8 cellular contexts compared by ENCODE assay signal in genomic region chr16:65745-66144, GRCh38. TPM values are rescaled to one million over a fixed set of nuclear protein-coding genes. Genes with fewer than 3 reads are reported as not detected.
DNase-seq lines count a peak whose midpoint lies in the region; ATAC-seq and TF ChIP-seq lines count a peak whose summit lies in the region.

No MANE protein-coding gene starts in this region.

- H3K4me1 Mint-ChIP-seq in activated naive CD4-positive, alpha-beta T cell treated with anti-CD3 and anti-CD28 coated beads for 36 hours (ENCODE audit: low read depth): peaks cover 4% of the 10 kb centered on the region
- H3K4me1 Mint-ChIP-seq in glutamatergic neuron (ENCODE audit: low read depth, unreplicated experiment): peaks cover 11% of the 10 kb centered on the region

- DNase-seq in NB4 (ENCODE audit: low read depth) (peak; percentile 75), SKM-1 treated with dmso at 0.1 percent for 144 hours (lab: John Stamatoyannopoulos, UW; ENCODE audit: unreplicated experiment) (peak; percentile 81), glutamatergic neuron (peak; percentile 94), posterior cingulate gyrus (peak; percentile 76 to 98 (median 88)), ureter (ENCODE audit: low spot score) (peak; percentile 86)
- DNase-seq in activated naive CD4-positive, alpha-beta T cell treated with anti-CD3 and anti-CD28 coated beads for 36 hours: peak; percentile 93

- TF ChIP-seq CTCF in GM12873 (IDR thresholded peaks at IDR 0.05; ENCODE audit: insufficient read depth, low read depth, low read length, missing control alignments): peak; percentile 99
- TF ChIP-seq CTCF in NB4 (IDR thresholded peaks at IDR 0.05; ENCODE audit: low read depth, low read length): peak; percentile 87
- TF ChIP-seq CTCF in glutamatergic neuron (IDR thresholded peaks at IDR 0.05; ENCODE audit: partially characterized antibody, unreplicated experiment): peak; percentile 92

- CTCF ChIA-PET in activated naive CD4-positive, alpha-beta T cell treated with anti-CD3 and anti-CD28 coated beads for 36 hours (lab: Charles Lee): interaction anchor here (0.8 to 10.7 kb wide), 13 partner anchors 8 to 297 kb away, joined by 3 to 216 read pairs (median 8); partner anchors contain the start of genes HBQ1 and MPG

- H3K9me3 Mint-ChIP-seq in activated naive CD4-positive, alpha-beta T cell treated with anti-CD3 and anti-CD28 coated beads for 36 hours: no peaks in the 10 kb centered on the region
- H3K9me3 Mint-ChIP-seq in glutamatergic neuron (ENCODE audit: unreplicated experiment): peaks cover 7% of the 10 kb centered on the region

- TF ChIP-seq POLR2A in NB4 (IDR thresholded peaks at IDR 0.05; ENCODE audit: extremely low read depth, insufficient read length): no peak

- no peak for ATAC-seq in HG03460 (IDR thresholded peaks at IDR 0.05; ENCODE audit: unreplicated experiment)

- no peak overlapping the region for H3K4me3 ChIP-seq in NB4 (ENCODE audit: low read depth, low read length)

- no peaks in the 10 kb centered on the region for H3K36me3 Mint-ChIP-seq in activated naive CD4-positive, alpha-beta T cell treated with anti-CD3 and anti-CD28 coated beads for 36 hours (ENCODE audit: low read depth)
- H3K36me3 Mint-ChIP-seq in glutamatergic neuron (ENCODE audit: unreplicated experiment): peaks cover 2% of the 10 kb centered on the region

- intact Hi-C loops in activated naive CD4-positive, alpha-beta T cell treated with anti-CD3 and anti-CD28 coated beads for 36 hours (cut with micrococcal nuclease): loop anchor here (1.0 kb wide), 3 partner anchors 32 to 297 kb away; no protein-coding TSS in a partner anchor
- intact Hi-C loops in posterior cingulate gyrus (cut with DNase I): loop anchor here (1.0 kb wide), 1 partner anchor 32 kb away; no protein-coding TSS in a partner anchor

- no peak overlapping the region for H3K4me3 Mint-ChIP-seq in activated naive CD4-positive, alpha-beta T cell treated with anti-CD3 and anti-CD28 coated beads for 36 hours
- no peak overlapping the region for H3K4me3 Mint-ChIP-seq in glutamatergic neuron (ENCODE audit: unreplicated experiment)

- H3K27ac Mint-ChIP-seq in activated naive CD4-positive, alpha-beta T cell treated with anti-CD3 and anti-CD28 coated beads for 36 hours: no peak overlapping the region
- no peak overlapping the region for H3K27ac Mint-ChIP-seq in glutamatergic neuron (ENCODE audit: unreplicated experiment)

- H3K27me3 Mint-ChIP-seq in activated naive CD4-positive, alpha-beta T cell treated with anti-CD3 and anti-CD28 coated beads for 36 hours (ENCODE audit: low read depth): peaks cover 12% of the 10 kb centered on the region
- peaks cover 7% of the 10 kb centered on the region for H3K27me3 Mint-ChIP-seq in glutamatergic neuron (ENCODE audit: unreplicated experiment)

RNA-seq across cellular contexts. Expression of gene RHBDF1, which starts 6.7 kb away (rescaled TPM):
- total RNA-seq in activated naive CD4-positive, alpha-beta T cell treated with anti-CD3 and anti-CD28 coated beads for 36 hours: under 1 TPM in 1 of 2 experiments, not detected in 1; 0.36 TPM
- total RNA-seq in glutamatergic neuron (ENCODE audit: unreplicated experiment) (25.2 TPM), ureter (49.0 TPM)

RNA-seq across cellular contexts. Expression of gene SNRNP25, which starts 12.1 kb away (rescaled TPM):
- 10 to 100 TPM; 38.0 to 38.6 TPM for total RNA-seq in activated naive CD4-positive, alpha-beta T cell treated with anti-CD3 and anti-CD28 coated beads for 36 hours
- 21.5 TPM for total RNA-seq in glutamatergic neuron (ENCODE audit: unreplicated experiment)
- 16.8 TPM for total RNA-seq in ureter

RNA-seq across cellular contexts. Expression of gene MPG, which starts 12.3 kb away (rescaled TPM):
- total RNA-seq in activated naive CD4-positive, alpha-beta T cell treated with anti-CD3 and anti-CD28 coated beads for 36 hours: 10 to 100 TPM; 38.6 to 38.8 TPM
- total RNA-seq in glutamatergic neuron (ENCODE audit: unreplicated experiment) (24.7 TPM), ureter (38.2 TPM)

RNA-seq across cellular contexts. Expression of gene POLR3K, which starts 12.3 kb away (rescaled TPM):
- total RNA-seq in activated naive CD4-positive, alpha-beta T cell treated with anti-CD3 and anti-CD28 coated beads for 36 hours: 10 to 100 TPM; 38.2 to 40.9 TPM
- total RNA-seq in glutamatergic neuron (ENCODE audit: unreplicated experiment) (10.2 TPM), ureter (14.9 TPM)

Comparison
In these comparisons a context has a peak if more than half of its experiments do, and no peak if none do; other contexts are left out.
1. RNA of gene RHBDF1, which starts 6.7 kb away (total RNA-seq): 49.0 TPM in ureter (single experiment) and 25.2 TPM in glutamatergic neuron (single experiment); 0.36 TPM in activated naive CD4-positive, alpha-beta T cell treated with anti-CD3 and anti-CD28 coated beads for 36 hours; every median in the first group is over 10 times any median in the second.
2. Peak in every context shown above with its lines, with median percentiles within 50 percentile points of each other: CTCF ChIP-seq and DNase-seq.